In genomic region chr1:147084273-147085096, GRCh38 we compare ENCODE assay signal across 8 cellular contexts.
DNase-seq lines count a peak whose midpoint lies in the region; ATAC-seq and TF ChIP-seq lines count a peak whose summit lies in the region.

No MANE protein-coding gene starts in this region.

- CTCF ChIA-PET in Panc1 (lab: Charles Lee) = no interaction called here

- peak overlapping the region; percentile 100 for H3K23ac ChIP-seq in neuronal stem cell (ENCODE audit: low read depth, low read length, poor library complexity)

- H3K4me1 ChIP-seq in Panc1 (ENCODE audit: control insufficient read depth, insufficient read depth, low read length) (no peaks in the 10 kb centered on the region), neuronal stem cell (ENCODE audit: control insufficient read depth in 2 of 2, insufficient read depth in 1 of 2, low read depth in 1 of 2, low read length in 2 of 2) (peaks cover 0 to 14% of the 10 kb centered on the region in 2 donors), stomach smooth muscle (ENCODE audit: control insufficient read depth, insufficient read depth, low read length) (peaks cover 20% of the 10 kb centered on the region)

- peak overlapping the region; percentile 100 for H4K91ac ChIP-seq in neuronal stem cell (ENCODE audit: low read depth, low read length, poor library complexity)

- DNase-seq in C1 segment of cervical spinal cord (lab: John Stamatoyannopoulos, UW) (peak in 11 of 14 donors; percentile 10 to 90 (median 43)), HK-2 (ENCODE audit: unreplicated experiment) (peak; percentile 86), Panc1 (ENCODE audit: low read depth, low spot score) (peak; percentile 89), foreskin melanocyte (peak; percentile 59), neuronal stem cell (ENCODE audit: low spot score) (peak; percentile 71)
- peak; percentile 71 for DNase-seq in activated T-helper 2 cell treated with anti-CD3 and anti-CD28 coated beads, Interferon-gamma antibody, Interleukin-2, Interleukin-4, amounts not matched to agents 10 μg/mL and 5 μg/mL and 100 μg/mL, durations not matched to agents 14 hours and 24 hours and 36 hours (ENCODE audit: low spot score)

- H3K9me3 Mint-ChIP-seq in activated T-helper 2 cell treated with anti-CD3 and anti-CD28 coated beads, Interferon-gamma antibody, Interleukin-2, Interleukin-4, amounts not matched to agents 10 μg/mL and 5 μg/mL and 100 μg/mL, durations not matched to agents 14 hours and 24 hours and 36 hours = no peaks in the 10 kb centered on the region

- H3K9me3 ChIP-seq in Panc1 (ENCODE audit: control insufficient read depth, insufficient read depth, low read depth, low read length) (no peaks in the 10 kb centered on the region), neuronal stem cell (replicated peaks in 1 of 2; ENCODE audit: control insufficient read depth in 2 of 2, insufficient read depth in 1 of 2, low read depth in 1 of 2, low read length in 2 of 2) (peaks cover 0 to 6% of the 10 kb centered on the region in 2 donors), stomach smooth muscle (ENCODE audit: control insufficient read depth in 2 of 2, low read length in 2 of 2) (peaks cover 3 to 6% of the 10 kb centered on the region in 2 donors)

- H2BK12ac ChIP-seq in neuronal stem cell (ENCODE audit: low read length) = no peak overlapping the region

- H2AFZ ChIP-seq in neuronal stem cell (ENCODE audit: low read length) = peak overlapping the region; percentile 98

- TF ChIP-seq CTCF in Panc1 (IDR thresholded peaks at IDR 0.05) = no peak

- no peaks in the 10 kb centered on the region for H3K36me3 ChIP-seq in Panc1 (ENCODE audit: control insufficient read depth, insufficient read depth, low read length)
- no peaks in the 10 kb centered on the region for H3K36me3 ChIP-seq in neuronal stem cell (replicated peaks in 1 of 2; ENCODE audit: control insufficient read depth in 2 of 2, insufficient read depth in 2 of 2, low read length in 2 of 2)
- no peaks in the 10 kb centered on the region for H3K36me3 ChIP-seq in stomach smooth muscle (ENCODE audit: control insufficient read depth in 2 of 2, insufficient read depth in 2 of 2, low read length in 2 of 2)

- BruUV-seq in Panc1 (replicated peaks; lab: Mats Ljungman, UMichigan) = TSS peak; percentile 100

- peak overlapping the region; percentile 73 to 96 for H3K4me3 ChIP-seq in Panc1 (ENCODE audit: low read depth in 2 of 2, low read length in 2 of 2)
- peak overlapping the region; percentile 68 to 76 for H3K4me3 ChIP-seq in neuronal stem cell (ENCODE audit: low read length in 2 of 2)
- peak overlapping the region; percentile 76 to 77 for H3K4me3 ChIP-seq in stomach smooth muscle (ENCODE audit: low read length in 2 of 2)

- POLR2A ChIA-PET in Panc1 (lab: Charles Lee) = interaction anchor here (0.6 kb wide), 5 partner anchors 9 to 1033 kb away, joined by 3 to 10 read pairs (median 5); no protein-coding TSS in a partner anchor

- H2BK120ac ChIP-seq in neuronal stem cell (ENCODE audit: low read depth, low read length) = peak overlapping the region; percentile 99

- H3K79me1 ChIP-seq in neuronal stem cell (ENCODE audit: low read depth, low read length) = no peaks in the 10 kb centered on the region

- in situ Hi-C loops in Panc1 (cut with HindIII; ENCODE audit: low pct_unique_long_range_greater_than_20kb, low sequenced_read_pairs) = no loop called here

- peak overlapping the region; percentile 74 for H4K8ac ChIP-seq in neuronal stem cell (ENCODE audit: low read depth, low read length)

- intact Hi-C loops in Panc1 (cut with micrococcal nuclease; ENCODE audit: unreplicated experiment) = loop anchor here (2.0 kb wide), 1 partner anchor 158 kb away; the partner anchor contains the start of gene CHD1L
- intact Hi-C loops in activated T-helper 2 cell treated with anti-CD3 and anti-CD28 coated beads, Interferon-gamma antibody, Interleukin-2, Interleukin-4, amounts not matched to agents 10 μg/mL and 5 μg/mL and 100 μg/mL, durations not matched to agents 14 hours and 24 hours and 36 hours (cut with micrococcal nuclease) = loop anchor here (1.0 kb wide), 2 partner anchors 88 to 158 kb away; partner anchors contain the start of genes CHD1L and PRKAB2

- H2BK5ac ChIP-seq in neuronal stem cell (ENCODE audit: low read length) = peak overlapping the region; percentile 100

- H3K27me3 Mint-ChIP-seq in activated T-helper 2 cell treated with anti-CD3 and anti-CD28 coated beads, Interferon-gamma antibody, Interleukin-2, Interleukin-4, amounts not matched to agents 10 μg/mL and 5 μg/mL and 100 μg/mL, durations not matched to agents 14 hours and 24 hours and 36 hours (ENCODE audit: low read depth) = peaks cover 70% of the 10 kb centered on the region

- H3K4me1 Mint-ChIP-seq in activated T-helper 2 cell treated with anti-CD3 and anti-CD28 coated beads, Interferon-gamma antibody, Interleukin-2, Interleukin-4, amounts not matched to agents 10 μg/mL and 5 μg/mL and 100 μg/mL, durations not matched to agents 14 hours and 24 hours and 36 hours (ENCODE audit: low read depth) = peaks cover 30% of the 10 kb centered on the region

- H3K27me3 ChIP-seq in Panc1 (ENCODE audit: control insufficient read depth, insufficient read depth, low read length) (peaks cover 6% of the 10 kb centered on the region; the same call in 1 of the 2 replicates), neuronal stem cell (ENCODE audit: control insufficient read depth in 3 of 3, insufficient read depth in 3 of 3, low read depth in 1 of 3, low read length in 3 of 3) (peaks cover 16 to 37% (median 33%) of the 10 kb centered on the region in 3 experiments), stomach smooth muscle (ENCODE audit: control insufficient read depth in 1 of 2, insufficient read depth in 2 of 2, low read length in 2 of 2) (peaks cover 36 to 44% of the 10 kb centered on the region in 2 donors)

- H3K9ac ChIP-seq in neuronal stem cell (ENCODE audit: low read depth, low read length, poor library complexity) (peak overlapping the region; percentile 96), stomach smooth muscle (ENCODE audit: low read length in 2 of 2) (peak overlapping the region; percentile 8 to 74)

- WGBS in neuronal stem cell (ENCODE audit: extremely low coverage in 2 of 2, insufficient read length in 2 of 2, insufficient replicate concordance in 1 of 2), 2 donors = no CpG with 5 or more reads among the region's 51 CpGs

- H2AK5ac ChIP-seq in neuronal stem cell (ENCODE audit: low read depth, low read length) = no peak overlapping the region

- peak overlapping the region; percentile 81 for H3K4me2 ChIP-seq in neuronal stem cell (ENCODE audit: insufficient read depth, low read length, poor library complexity, severe bottlenecking)

- H3K14ac ChIP-seq in neuronal stem cell (ENCODE audit: low read length) = peak overlapping the region; percentile 99

- no peak overlapping the region for H2BK15ac ChIP-seq in neuronal stem cell (ENCODE audit: low read length)

- H3K4me3 Mint-ChIP-seq in activated T-helper 2 cell treated with anti-CD3 and anti-CD28 coated beads, Interferon-gamma antibody, Interleukin-2, Interleukin-4, amounts not matched to agents 10 μg/mL and 5 μg/mL and 100 μg/mL, durations not matched to agents 14 hours and 24 hours and 36 hours (ENCODE audit: low read depth) = peak overlapping the region; percentile 90

- H3K18ac ChIP-seq in neuronal stem cell (ENCODE audit: low read length) = peak overlapping the region; percentile 100

- H3K27ac ChIP-seq in Panc1 (ENCODE audit: low read length) (peak overlapping the region; percentile 92), neuronal stem cell (replicated peaks; ENCODE audit: low read length) (peak overlapping the region; percentile 56), stomach smooth muscle (ENCODE audit: low read length) (no peak overlapping the region)

- H3K27ac Mint-ChIP-seq in activated T-helper 2 cell treated with anti-CD3 and anti-CD28 coated beads, Interferon-gamma antibody, Interleukin-2, Interleukin-4, amounts not matched to agents 10 μg/mL and 5 μg/mL and 100 μg/mL, durations not matched to agents 14 hours and 24 hours and 36 hours = peak overlapping the region; percentile 100

- ATAC-seq in GM19395 (IDR thresholded peaks at IDR 0.05; ENCODE audit: unreplicated experiment) = peak; percentile 87
- peak; percentile 94 for ATAC-seq in Panc1

- H3K36me3 Mint-ChIP-seq in activated T-helper 2 cell treated with anti-CD3 and anti-CD28 coated beads, Interferon-gamma antibody, Interleukin-2, Interleukin-4, amounts not matched to agents 10 μg/mL and 5 μg/mL and 100 μg/mL, durations not matched to agents 14 hours and 24 hours and 36 hours (ENCODE audit: low read depth) = no peaks in the 10 kb centered on the region

- peak overlapping the region; percentile 99 for H3K4ac ChIP-seq in neuronal stem cell (ENCODE audit: low read length)
